2 cellular contexts compared by ENCODE assay signal in the genomic region with DNA sequence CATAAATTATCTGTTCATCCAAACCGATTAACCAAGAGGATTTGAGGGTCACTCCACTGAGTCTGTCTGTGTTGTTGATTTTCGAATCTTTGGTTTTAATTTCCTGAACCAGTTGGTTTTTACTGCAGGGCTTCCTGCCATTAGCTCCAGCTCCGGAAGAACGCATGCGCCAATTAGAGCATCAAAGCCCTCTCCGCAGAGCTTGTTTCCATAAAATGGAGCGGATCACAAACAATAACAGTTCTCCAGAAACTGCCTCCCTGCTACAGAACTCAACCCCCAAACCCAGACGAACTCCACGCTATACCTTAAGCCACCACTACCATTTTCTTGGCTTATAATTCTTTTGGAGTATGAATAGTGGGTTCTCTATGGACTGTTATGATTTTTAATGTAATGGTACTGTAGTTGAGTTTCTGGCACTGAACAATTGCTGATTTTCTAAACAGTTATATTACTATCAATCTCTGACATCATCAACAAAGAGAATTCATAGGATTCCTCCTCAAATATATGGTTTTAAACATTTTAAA.
TF ChIP-seq lines count a peak whose summit lies in the region.

No MANE protein-coding gene starts in this region.

TF ChIP-seq in PFSK-1, 5 proteins besides CTCF, POLR2A, EP300 and RAD21:
- TF ChIP-seq SIN3A (IDR thresholded peaks at IDR 0.05; ENCODE audit: borderline replicate concordance, insufficient read depth, low read length) = peak; percentile 63; the same call in 1 of the 2 replicates
- peak; percentile 39 for TF ChIP-seq FOXP2 (optimal IDR thresholded peaks at IDR 0.05; ENCODE audit: borderline replicate concordance, extremely low read depth, extremely low read length, insufficient read depth)
- peak; percentile 40; the same call in 1 of the 2 replicates for TF ChIP-seq TAF1 (IDR thresholded peaks at IDR 0.05; ENCODE audit: borderline replicate concordance, insufficient read depth, low read length)
- TF ChIP-seq, protein P1, sequence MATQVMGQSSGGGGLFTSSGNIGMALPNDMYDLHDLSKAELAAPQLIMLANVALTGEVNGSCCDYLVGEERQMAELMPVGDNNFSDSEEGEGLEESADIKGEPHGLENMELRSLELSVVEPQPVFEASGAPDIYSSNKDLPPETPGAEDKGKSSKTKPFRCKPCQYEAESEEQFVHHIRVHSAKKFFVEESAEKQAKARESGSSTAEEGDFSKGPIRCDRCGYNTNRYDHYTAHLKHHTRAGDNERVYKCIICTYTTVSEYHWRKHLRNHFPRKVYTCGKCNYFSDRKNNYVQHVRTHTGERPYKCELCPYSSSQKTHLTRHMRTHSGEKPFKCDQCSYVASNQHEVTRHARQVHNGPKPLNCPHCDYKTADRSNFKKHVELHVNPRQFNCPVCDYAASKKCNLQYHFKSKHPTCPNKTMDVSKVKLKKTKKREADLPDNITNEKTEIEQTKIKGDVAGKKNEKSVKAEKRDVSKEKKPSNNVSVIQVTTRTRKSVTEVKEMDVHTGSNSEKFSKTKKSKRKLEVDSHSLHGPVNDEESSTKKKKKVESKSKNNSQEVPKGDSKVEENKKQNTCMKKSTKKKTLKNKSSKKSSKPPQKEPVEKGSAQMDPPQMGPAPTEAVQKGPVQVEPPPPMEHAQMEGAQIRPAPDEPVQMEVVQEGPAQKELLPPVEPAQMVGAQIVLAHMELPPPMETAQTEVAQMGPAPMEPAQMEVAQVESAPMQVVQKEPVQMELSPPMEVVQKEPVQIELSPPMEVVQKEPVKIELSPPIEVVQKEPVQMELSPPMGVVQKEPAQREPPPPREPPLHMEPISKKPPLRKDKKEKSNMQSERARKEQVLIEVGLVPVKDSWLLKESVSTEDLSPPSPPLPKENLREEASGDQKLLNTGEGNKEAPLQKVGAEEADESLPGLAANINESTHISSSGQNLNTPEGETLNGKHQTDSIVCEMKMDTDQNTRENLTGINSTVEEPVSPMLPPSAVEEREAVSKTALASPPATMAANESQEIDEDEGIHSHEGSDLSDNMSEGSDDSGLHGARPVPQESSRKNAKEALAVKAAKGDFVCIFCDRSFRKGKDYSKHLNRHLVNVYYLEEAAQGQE (IDR thresholded peaks at IDR 0.05; ENCODE audit: insufficient read depth in 1 of 2, low read depth in 2 of 2, low read length in 2 of 2) = peak in 1 of 2 experiments; percentile 69; a peak in 1 of 4 replicates
- TF ChIP-seq POLR2AphosphoS5 (IDR thresholded peaks at IDR 0.05; ENCODE audit: low read depth, low read length) = no peak

TF ChIP-seq in H1, 55 proteins besides CTCF, POLR2A, EP300 and RAD21:
- TF ChIP-seq, protein P2, sequence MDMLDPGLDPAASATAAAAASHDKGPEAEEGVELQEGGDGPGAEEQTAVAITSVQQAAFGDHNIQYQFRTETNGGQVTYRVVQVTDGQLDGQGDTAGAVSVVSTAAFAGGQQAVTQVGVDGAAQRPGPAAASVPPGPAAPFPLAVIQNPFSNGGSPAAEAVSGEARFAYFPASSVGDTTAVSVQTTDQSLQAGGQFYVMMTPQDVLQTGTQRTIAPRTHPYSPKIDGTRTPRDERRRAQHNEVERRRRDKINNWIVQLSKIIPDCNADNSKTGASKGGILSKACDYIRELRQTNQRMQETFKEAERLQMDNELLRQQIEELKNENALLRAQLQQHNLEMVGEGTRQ (IDR thresholded peaks at IDR 0.05; ENCODE audit: low read length) = no peak
- TF ChIP-seq SP4 (IDR thresholded peaks at IDR 0.05; ENCODE audit: low read length) (no peak), TAF7 (optimal IDR thresholded peaks at IDR 0.05; ENCODE audit: borderline replicate concordance, low read depth, low read length) (no peak), RFX5 (IDR thresholded peaks at IDR 0.05; ENCODE audit: borderline replicate concordance, low read depth, low read length) (no peak), NRF1 (IDR thresholded peaks at IDR 0.05; ENCODE audit: low read depth, low read length) (no peak), RNF2 (IDR thresholded peaks at IDR 0.05; ENCODE audit: borderline replicate concordance, low read depth, low read length, missing control alignments, poor library complexity, severe bottlenecking) (peak; percentile 49), TEAD4 (IDR thresholded peaks at IDR 0.05; ENCODE audit: low read depth, low read length) (no peak), SUZ12 (IDR thresholded peaks at IDR 0.05; ENCODE audit: low read length) (no peak), CBX8 (IDR thresholded peaks at IDR 0.05; ENCODE audit: borderline replicate concordance, low read depth, low read length) (no peak)
